ENCODE assay signal across 21 cellular contexts in the genomic region with DNA sequence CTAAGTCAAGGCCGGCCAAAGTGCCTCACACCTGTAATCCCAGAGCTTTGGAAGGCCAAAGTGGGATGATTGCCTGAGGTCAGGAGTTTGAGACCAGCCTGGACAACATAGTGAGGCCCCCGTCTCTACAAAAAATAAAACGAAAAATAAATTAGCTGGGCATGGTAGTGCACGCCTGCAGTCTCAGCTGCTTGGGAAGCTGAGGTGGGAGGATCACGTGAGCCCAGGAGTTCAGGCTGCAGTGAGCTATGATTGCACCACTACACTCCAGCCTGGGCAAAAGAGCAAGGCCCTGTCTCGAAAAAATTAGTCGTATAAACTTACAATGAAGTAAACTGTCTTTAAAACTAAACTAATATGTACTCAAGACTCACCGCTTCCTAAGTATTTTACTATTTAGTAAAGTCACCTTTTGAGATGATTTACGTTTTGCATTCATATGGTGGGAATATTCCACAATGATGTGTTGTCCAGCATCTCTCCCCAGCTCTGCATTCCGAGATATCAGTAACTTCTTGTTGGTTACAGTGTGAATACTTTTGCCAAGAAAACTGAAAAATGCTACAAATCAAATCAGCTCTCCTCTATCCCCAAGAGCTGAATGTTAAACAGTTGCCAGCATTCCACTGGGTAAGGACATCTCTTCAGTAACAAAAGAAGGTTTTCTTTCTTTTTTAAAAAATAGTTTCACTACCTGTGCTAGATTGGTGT.
A peak's percentile ranks its signal among the peaks of the same experiment; 100 is the strongest.
DNase-seq lines count a peak whose midpoint lies in the region; ATAC-seq and TF ChIP-seq lines count a peak whose summit lies in the region.
"Had no signal": no experiment of that assay in that cellular context is flagged by ENCODE, and none has a peak within 500 bp of the region (broad histone marks: within the 10 kb centered on the region; RNA-seq: fewer than 3 reads in every experiment).

No MANE protein-coding gene starts in this region.

- TF ChIP-seq CTCF in AG10803 (conservative IDR thresholded peaks at IDR 0.05; ENCODE audit: low read length), result no peak
- TF ChIP-seq CTCF in omental fat pad (IDR thresholded peaks at IDR 0.05), result no peak
- no peak for TF ChIP-seq CTCF in colonic mucosa (IDR thresholded peaks at IDR 0.05)
- no peak for TF ChIP-seq CTCF in sigmoid colon (IDR thresholded peaks at IDR 0.05)

- H3K27me3 ChIP-seq in adipocyte (replicated peaks; ENCODE audit: control insufficient read depth, insufficient read depth, low read length), result no peaks in the 10 kb centered on the region
- H3K27me3 ChIP-seq in colonic mucosa, result no peaks in the 10 kb centered on the region
- H3K27me3 ChIP-seq in sigmoid colon, result no peaks in the 10 kb centered on the region

- peaks cover 26% of the 10 kb centered on the region for H3K4me1 ChIP-seq in adipocyte (ENCODE audit: control insufficient read depth, insufficient read depth, low read length)
- no peaks in the 10 kb centered on the region for H3K4me1 ChIP-seq in colonic mucosa
- H3K4me1 ChIP-seq in sigmoid colon, result no peaks in the 10 kb centered on the region

- intact Hi-C loops in colonic mucosa (cut with DNase I), result loop anchor here (5.0 kb wide), 1 partner anchor 222 kb away; no protein-coding TSS in a partner anchor
- intact Hi-C loops in sigmoid colon (cut with DNase I), result loop anchor here (10.0 kb wide), 1 partner anchor 59 kb away; no protein-coding TSS in a partner anchor

- H3K9ac ChIP-seq in adipocyte (ENCODE audit: low read length) (peak overlapping the region; percentile 13), colonic mucosa (ENCODE audit: low read depth in 2 of 2, low read length in 2 of 2) (no peak overlapping the region)
- H3K9ac ChIP-seq: SK-N-SH had no signal

- TF ChIP-seq POLR2A in sigmoid colon (IDR thresholded peaks at IDR 0.05), result no peak

- H3K9me3 ChIP-seq in adipocyte (ENCODE audit: control insufficient read depth, low read length) (peaks cover 2% of the 10 kb centered on the region), colonic mucosa (no peaks in the 10 kb centered on the region), sigmoid colon (no peaks in the 10 kb centered on the region)
- H3K9me3 ChIP-seq: SK-N-SH had no signal

- no peaks in the 10 kb centered on the region for H3K36me3 ChIP-seq in adipocyte (ENCODE audit: control insufficient read depth, insufficient read depth, low read length, severe bottlenecking)
- H3K36me3 ChIP-seq in colonic mucosa, result no peaks in the 10 kb centered on the region
- no peaks in the 10 kb centered on the region for H3K36me3 ChIP-seq in sigmoid colon

- H3K4me3 ChIP-seq in AG10803 (ENCODE audit: low read length) (no peak overlapping the region), adipocyte (ENCODE audit: low read length) (peak overlapping the region; percentile 7), colonic mucosa (no peak overlapping the region), sigmoid colon (no peak overlapping the region)

- WGBS in sigmoid colon, 2 donors, result 82 to 86% methylated on average over 10 of the region's 10 CpGs

- DNase-seq in AG10803 (ENCODE audit: low read depth), result peak; percentile 59
- no peak for DNase-seq in adipocyte (ENCODE audit: low read depth)
- DNase-seq in fibroblast of peridontal ligament (ENCODE audit: extremely low read depth), result peak; percentile 29
- no peak for DNase-seq in omental fat pad (ENCODE audit: low spot score)
- no peak for DNase-seq in colonic mucosa
- no peak for DNase-seq in sigmoid colon
- no peak for DNase-seq in amygdala (lab: John Stamatoyannopoulos, UW)
- no peak for DNase-seq in NCI-H345 treated with DMSO at 0.1 percent for 48 hours (lab: John Stamatoyannopoulos, UW; ENCODE audit: unreplicated experiment)
- DNase-seq: 8988T; AML-193; C1 segment of cervical spinal cord; CD8-positive, alpha-beta T cell; KG1; NCI-H1092; NCI-H1436 treated with DMSO at 0.1 percent for 48 hours; NCI-H1930; NCI-H510A; NCI-H748 treated with DMSO at 0.1 percent for 48 hours; SIG-M5 had no signal

- H3K27ac ChIP-seq in colonic mucosa (no peak overlapping the region), sigmoid colon (no peak overlapping the region)

- no peak for TF ChIP-seq EP300 in sigmoid colon (IDR thresholded peaks at IDR 0.05)

- ATAC-seq in omental fat pad (ENCODE audit: low FRiP score), result peak; percentile 76
- ATAC-seq: CD8-positive, alpha-beta T cell; HepG2 had no signal

Comparison
In these comparisons a context has a peak if more than half of its experiments do, and no peak if none do; other contexts are left out.
1. DNase-seq: peak in AG10803 (single experiment) and fibroblast of peridontal ligament (single experiment); none in adipocyte (single experiment), omental fat pad (single experiment), colonic mucosa (single experiment), sigmoid colon (single experiment), amygdala (0 of 56) and NCI-H345 treated with DMSO at 0.1 percent for 48 hours (single experiment).